Comparison of ENCODE assay signal across 1 cellular context in the genomic region with DNA sequence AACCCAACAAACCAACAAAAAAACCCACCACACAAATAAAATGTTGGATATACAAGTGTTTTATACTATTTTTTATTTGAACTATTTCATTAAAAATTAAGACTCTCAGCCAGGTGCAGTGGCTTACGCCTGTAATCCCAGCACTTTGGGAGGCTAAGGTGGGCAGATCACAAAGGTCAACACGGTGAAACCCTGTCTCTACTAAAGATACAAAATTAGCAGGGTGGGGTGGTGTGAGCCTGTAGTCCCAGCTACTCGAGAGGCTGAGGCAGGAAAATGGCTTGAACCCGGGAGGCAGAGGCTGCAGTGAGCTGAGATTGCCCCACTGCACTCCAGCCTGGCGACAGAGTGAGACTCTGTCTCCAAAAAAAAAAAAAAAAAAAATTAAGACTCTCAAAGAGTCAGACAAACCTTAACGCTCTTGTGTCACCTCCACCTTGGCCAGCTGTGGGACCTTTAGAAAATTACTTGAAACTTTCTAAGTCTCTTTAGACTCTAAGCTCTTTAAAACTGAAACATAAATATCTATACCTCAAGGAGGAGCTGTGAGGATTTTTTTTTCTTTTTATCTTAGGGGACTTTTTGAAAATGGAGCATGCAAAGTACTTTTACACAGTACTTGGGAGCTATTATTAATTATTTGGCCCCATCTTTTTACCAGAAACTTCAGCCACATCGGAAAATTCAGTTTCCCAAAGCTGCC.
TF ChIP-seq lines count a peak whose summit lies in the region.

No MANE protein-coding gene starts in this region.

TF ChIP-seq in A549, 52 proteins besides CTCF, POLR2A, EP300 and RAD21:
- no peak for TF ChIP-seq CHD2 (IDR thresholded peaks at IDR 0.05; ENCODE audit: low read length, partially characterized antibody)
- no peak for TF ChIP-seq MAZ (IDR thresholded peaks at IDR 0.05; ENCODE audit: borderline replicate concordance, low read depth, low read length)
- no peak for TF ChIP-seq ESRRA (IDR thresholded peaks at IDR 0.05; ENCODE audit: borderline replicate concordance, low read length)
- TF ChIP-seq, protein P1, sequence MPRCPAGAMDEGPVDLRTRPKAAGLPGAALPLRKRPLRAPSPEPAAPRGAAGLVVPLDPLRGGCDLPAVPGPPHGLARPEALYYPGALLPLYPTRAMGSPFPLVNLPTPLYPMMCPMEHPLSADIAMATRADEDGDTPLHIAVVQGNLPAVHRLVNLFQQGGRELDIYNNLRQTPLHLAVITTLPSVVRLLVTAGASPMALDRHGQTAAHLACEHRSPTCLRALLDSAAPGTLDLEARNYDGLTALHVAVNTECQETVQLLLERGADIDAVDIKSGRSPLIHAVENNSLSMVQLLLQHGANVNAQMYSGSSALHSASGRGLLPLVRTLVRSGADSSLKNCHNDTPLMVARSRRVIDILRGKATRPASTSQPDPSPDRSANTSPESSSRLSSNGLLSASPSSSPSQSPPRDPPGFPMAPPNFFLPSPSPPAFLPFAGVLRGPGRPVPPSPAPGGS (IDR thresholded peaks at IDR 0.05) = no peak
- TF ChIP-seq HOXB5 (CRISPR knock-in tag; IDR thresholded peaks at IDR 0.05) = no peak
- no peak for TF ChIP-seq ZFP36 (IDR thresholded peaks at IDR 0.05; ENCODE audit: borderline replicate concordance, partially characterized antibody)
- TF ChIP-seq GATA3 (IDR thresholded peaks at IDR 0.05; ENCODE audit: borderline replicate concordance) = no peak
- no peak for TF ChIP-seq ZC3H11A (IDR thresholded peaks at IDR 0.05)
- no peak for TF ChIP-seq JUN (IDR thresholded peaks at IDR 0.05)
- TF ChIP-seq RARB (CRISPR knock-in tag; IDR thresholded peaks at IDR 0.05) = no peak
- no peak for TF ChIP-seq MAFK (IDR thresholded peaks at IDR 0.05; ENCODE audit: partially characterized antibody)
- TF ChIP-seq, protein P2, sequence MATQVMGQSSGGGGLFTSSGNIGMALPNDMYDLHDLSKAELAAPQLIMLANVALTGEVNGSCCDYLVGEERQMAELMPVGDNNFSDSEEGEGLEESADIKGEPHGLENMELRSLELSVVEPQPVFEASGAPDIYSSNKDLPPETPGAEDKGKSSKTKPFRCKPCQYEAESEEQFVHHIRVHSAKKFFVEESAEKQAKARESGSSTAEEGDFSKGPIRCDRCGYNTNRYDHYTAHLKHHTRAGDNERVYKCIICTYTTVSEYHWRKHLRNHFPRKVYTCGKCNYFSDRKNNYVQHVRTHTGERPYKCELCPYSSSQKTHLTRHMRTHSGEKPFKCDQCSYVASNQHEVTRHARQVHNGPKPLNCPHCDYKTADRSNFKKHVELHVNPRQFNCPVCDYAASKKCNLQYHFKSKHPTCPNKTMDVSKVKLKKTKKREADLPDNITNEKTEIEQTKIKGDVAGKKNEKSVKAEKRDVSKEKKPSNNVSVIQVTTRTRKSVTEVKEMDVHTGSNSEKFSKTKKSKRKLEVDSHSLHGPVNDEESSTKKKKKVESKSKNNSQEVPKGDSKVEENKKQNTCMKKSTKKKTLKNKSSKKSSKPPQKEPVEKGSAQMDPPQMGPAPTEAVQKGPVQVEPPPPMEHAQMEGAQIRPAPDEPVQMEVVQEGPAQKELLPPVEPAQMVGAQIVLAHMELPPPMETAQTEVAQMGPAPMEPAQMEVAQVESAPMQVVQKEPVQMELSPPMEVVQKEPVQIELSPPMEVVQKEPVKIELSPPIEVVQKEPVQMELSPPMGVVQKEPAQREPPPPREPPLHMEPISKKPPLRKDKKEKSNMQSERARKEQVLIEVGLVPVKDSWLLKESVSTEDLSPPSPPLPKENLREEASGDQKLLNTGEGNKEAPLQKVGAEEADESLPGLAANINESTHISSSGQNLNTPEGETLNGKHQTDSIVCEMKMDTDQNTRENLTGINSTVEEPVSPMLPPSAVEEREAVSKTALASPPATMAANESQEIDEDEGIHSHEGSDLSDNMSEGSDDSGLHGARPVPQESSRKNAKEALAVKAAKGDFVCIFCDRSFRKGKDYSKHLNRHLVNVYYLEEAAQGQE (IDR thresholded peaks at IDR 0.05) = no peak
- no peak for TF ChIP-seq EHF (CRISPR knock-in tag; IDR thresholded peaks at IDR 0.05)
- no peak for TF ChIP-seq ELK1 (IDR thresholded peaks at IDR 0.05; ENCODE audit: low read depth, low read length)
- TF ChIP-seq HOXA7 (CRISPR knock-in tag; IDR thresholded peaks at IDR 0.05) = no peak
- TF ChIP-seq EHMT2 (IDR thresholded peaks at IDR 0.05; ENCODE audit: low read depth) = no peak
TF ChIP-seq in A549: peak in this region for 0.
